20 cellular contexts compared by ENCODE assay signal in genomic region chr15:79779739-79780138, GRCh38.
DNase-seq lines count a peak whose midpoint lies in the region; ATAC-seq, FAIRE-seq and TF ChIP-seq lines count a peak whose summit lies in the region.
"Had no signal": no experiment of that assay in that cellular context is flagged by ENCODE, and none has a peak within 500 bp of the region (broad histone marks: within the 10 kb centered on the region; RNA-seq: fewer than 3 reads in every experiment).

No MANE protein-coding gene starts in this region.

- WGBS in trophoblast cell (ENCODE audit: extremely low coverage, insufficient coverage, insufficient read length), result no CpG with 5 or more reads among the region's 2 CpGs

- H3K79me1 ChIP-seq in trophoblast cell (ENCODE audit: low read length), result no peaks in the 10 kb centered on the region

- no peak overlapping the region for H3K4ac ChIP-seq in trophoblast cell (ENCODE audit: low read depth, low read length)

- no peaks in the 10 kb centered on the region for H3K79me2 ChIP-seq in trophoblast cell (ENCODE audit: control insufficient read depth, insufficient read depth, low read length, poor library complexity)

- H2BK5ac ChIP-seq in trophoblast cell (ENCODE audit: low read depth, low read length, poor library complexity), result no peak overlapping the region

- no peak overlapping the region for H2AFZ ChIP-seq in trophoblast cell (ENCODE audit: insufficient read depth, low read length, poor library complexity)
- H2AFZ ChIP-seq: PC-9 had no signal

- POLR2A ChIA-PET in activated CD4-positive, alpha-beta T cell treated with anti-CD3 and anti-CD28 coated beads for 36 hours (lab: Charles Lee), result no interaction called here
- POLR2A ChIA-PET in activated CD4-positive, alpha-beta memory T cell treated with anti-CD3 and anti-CD28 coated beads, Interleukin-2, amount 10 ng/mL, durations not matched to agents 7 days and 5 days (lab: Charles Lee), result interaction anchor here (0.6 to 1.2 kb wide), 2 partner anchors 77 to 281 kb away, joined by 3 read pairs; no protein-coding TSS in a partner anchor

- peaks cover 12% of the 10 kb centered on the region for H3K27me3 Mint-ChIP-seq in activated CD4-positive, alpha-beta T cell treated with anti-CD3 and anti-CD28 coated beads for 36 hours
- peaks cover 21% of the 10 kb centered on the region for H3K27me3 Mint-ChIP-seq in activated CD4-positive, alpha-beta memory T cell treated with anti-CD3 and anti-CD28 coated beads, Interleukin-2, amount 10 ng/mL, durations not matched to agents 7 days and 5 days

- H3K9me3 ChIP-seq in ascending aorta (peaks cover 6% of the 10 kb centered on the region in 2 donors), trophoblast cell (ENCODE audit: insufficient read depth, low read depth, low read length) (no peaks in the 10 kb centered on the region)
- H3K9me3 ChIP-seq: Caco-2, SJCRH30 had no signal

- H3K23ac ChIP-seq in trophoblast cell (ENCODE audit: low read length), result no peak overlapping the region

- no peak overlapping the region for H3K18ac ChIP-seq in trophoblast cell (ENCODE audit: low read length)

- no peak overlapping the region for H3K9ac ChIP-seq in trophoblast cell (ENCODE audit: low read length)

- no peak overlapping the region for H2BK12ac ChIP-seq in trophoblast cell (ENCODE audit: low read length)

- TF ChIP-seq CTCF in ascending aorta (IDR thresholded peaks at IDR 0.05), result no peak

- no peak overlapping the region for H3K27ac ChIP-seq in ascending aorta
- no peak overlapping the region for H3K27ac ChIP-seq in trophoblast cell (ENCODE audit: low read depth, low read length)
- H3K27ac ChIP-seq: heart right ventricle, PC-9, SJCRH30 had no signal

- no peak overlapping the region for H2AK5ac ChIP-seq in trophoblast cell (ENCODE audit: low read length)

- CTCF ChIA-PET in activated CD4-positive, alpha-beta T cell treated with anti-CD3 and anti-CD28 coated beads for 36 hours (lab: Charles Lee), result interaction anchor here (1.1 kb wide), 1 partner anchor 74 kb away, joined by 4 read pairs; no protein-coding TSS in a partner anchor
- CTCF ChIA-PET in activated CD4-positive, alpha-beta memory T cell treated with anti-CD3 and anti-CD28 coated beads, Interleukin-2, amount 10 ng/mL, durations not matched to agents 7 days and 5 days (lab: Charles Lee), result interaction anchor here (1.1 to 1.6 kb wide), 2 partner anchors 71 to 74 kb away, joined by 3 to 4 read pairs; no protein-coding TSS in a partner anchor

- H3K4me3 ChIP-seq in ascending aorta (no peak overlapping the region), trophoblast cell (ENCODE audit: low read depth, low read length) (no peak overlapping the region)
- H3K4me3 ChIP-seq: heart right ventricle, lung, PC-9, SJCRH30 had no signal

- no peak overlapping the region for H3K27ac Mint-ChIP-seq in activated CD4-positive, alpha-beta T cell treated with anti-CD3 and anti-CD28 coated beads for 36 hours
- H3K27ac Mint-ChIP-seq in activated CD4-positive, alpha-beta memory T cell treated with anti-CD3 and anti-CD28 coated beads, Interleukin-2, amount 10 ng/mL, durations not matched to agents 7 days and 5 days, result no peak overlapping the region
- H3K27ac Mint-ChIP-seq: activated B cell treated with CpG ODN at 0.5 μM for 24 hours; T-helper 1 cell treated with Interleukin-12 subunit alpha and Interleukin-12 subunit beta and Interleukin-4 antibody, amounts not matched to agents 30 μg/mL and 1 μg/mL, for 36 hours had no signal

- ATAC-seq in activated CD4-positive, alpha-beta T cell treated with anti-CD3 and anti-CD28 coated beads for 36 hours, result peak; percentile 78
- no peak for ATAC-seq in left cardiac atrium
- ATAC-seq: heart right ventricle had no signal

- peak; percentile 55 for DNase-seq in activated CD4-positive, alpha-beta T cell treated with anti-CD3 and anti-CD28 coated beads for 36 hours
- DNase-seq in activated CD4-positive, alpha-beta T cell treated with anti-CD3 and anti-CD28 coated beads for 1 hour, result no peak
- DNase-seq in GM12892 (ENCODE audit: insufficient read length) (no peak), left cardiac atrium (no peak), ascending aorta (ENCODE audit: low spot score in 2 of 2) (no peak), trophoblast cell (no peak)
- peak; percentile 54 for DNase-seq in activated CD4-positive, alpha-beta memory T cell treated with anti-CD3 and anti-CD28 coated beads, Interleukin-2, amount 10 ng/mL, durations not matched to agents 7 days and 5 days
- DNase-seq in stimulated activated CD4-positive, alpha-beta T cell treated with anti-CD3 and anti-CD28 coated beads, Interleukin-4, amount 100 ng/mL, for 24 hours, result peak; percentile 4
- DNase-seq: 8988T, activated B cell treated with CpG ODN at 0.5 μM for 24 hours, Caco-2, cortex of kidney, heart right ventricle, NCI-H1694, PC-9, SJCRH30 had no signal

- no peaks in the 10 kb centered on the region for H3K4me1 Mint-ChIP-seq in activated CD4-positive, alpha-beta T cell treated with anti-CD3 and anti-CD28 coated beads for 36 hours
- H3K4me1 Mint-ChIP-seq in activated CD4-positive, alpha-beta memory T cell treated with anti-CD3 and anti-CD28 coated beads, Interleukin-2, amount 10 ng/mL, durations not matched to agents 7 days and 5 days, result peaks cover 10% of the 10 kb centered on the region
- H3K4me1 Mint-ChIP-seq: activated B cell treated with CpG ODN at 0.5 μM for 24 hours had no signal

- FAIRE-seq in GM12892 (lab: Jason Lieb, UNC), result peak; percentile 88
- FAIRE-seq: bronchial epithelial cell, H54 had no signal

- H3K36me3 ChIP-seq in ascending aorta, result no peaks in the 10 kb centered on the region
- H3K36me3 ChIP-seq in trophoblast cell (ENCODE audit: control insufficient read depth in 1 of 2, insufficient read depth in 2 of 2, low read length in 2 of 2), result no peaks in the 10 kb centered on the region
- H3K36me3 ChIP-seq: heart right ventricle, SJCRH30 had no signal

- H4K12ac ChIP-seq in trophoblast cell (ENCODE audit: low read depth, low read length), result no peak overlapping the region

- no peak overlapping the region for H4K91ac ChIP-seq in trophoblast cell (ENCODE audit: low read depth, low read length)

- H3K4me1 ChIP-seq in ascending aorta, result no peaks in the 10 kb centered on the region
- H3K4me1 ChIP-seq in trophoblast cell (ENCODE audit: control insufficient read depth in 1 of 2, insufficient read depth in 2 of 2, low read length in 2 of 2), result no peaks in the 10 kb centered on the region
- H3K4me1 ChIP-seq: Caco-2, heart right ventricle, SJCRH30 had no signal

- peaks cover 9% of the 10 kb centered on the region for H3K36me3 Mint-ChIP-seq in activated CD4-positive, alpha-beta T cell treated with anti-CD3 and anti-CD28 coated beads for 36 hours (ENCODE audit: low read depth)
- peaks cover 5% of the 10 kb centered on the region for H3K36me3 Mint-ChIP-seq in activated CD4-positive, alpha-beta memory T cell treated with anti-CD3 and anti-CD28 coated beads, Interleukin-2, amount 10 ng/mL, durations not matched to agents 7 days and 5 days (ENCODE audit: low read depth)

- peaks cover 13% of the 10 kb centered on the region for H3K9me3 Mint-ChIP-seq in activated CD4-positive, alpha-beta T cell treated with anti-CD3 and anti-CD28 coated beads for 36 hours (ENCODE audit: low read depth)
- peaks cover 16% of the 10 kb centered on the region for H3K9me3 Mint-ChIP-seq in activated CD4-positive, alpha-beta memory T cell treated with anti-CD3 and anti-CD28 coated beads, Interleukin-2, amount 10 ng/mL, durations not matched to agents 7 days and 5 days

- H2BK120ac ChIP-seq in trophoblast cell (ENCODE audit: insufficient read depth, low read length, poor library complexity), result no peak overlapping the region

- H3K14ac ChIP-seq in trophoblast cell (ENCODE audit: low read length), result no peak overlapping the region

- intact Hi-C loops in activated CD4-positive, alpha-beta T cell treated with anti-CD3 and anti-CD28 coated beads for 36 hours (cut with DNase I, micrococcal nuclease), result no loop called here
- intact Hi-C loops in left cardiac atrium (cut with DNase I), result no loop called here
- intact Hi-C loops in ascending aorta (cut with DNase I), result no loop called here

- no peak for TF ChIP-seq POLR2A in GM12892 (IDR thresholded peaks at IDR 0.05; ENCODE audit: low read depth, low read length)

- H3K4me3 Mint-ChIP-seq in activated CD4-positive, alpha-beta T cell treated with anti-CD3 and anti-CD28 coated beads for 36 hours, result no peak overlapping the region
- H3K4me3 Mint-ChIP-seq in activated CD4-positive, alpha-beta memory T cell treated with anti-CD3 and anti-CD28 coated beads, Interleukin-2, amount 10 ng/mL, durations not matched to agents 7 days and 5 days, result no peak overlapping the region
- H3K4me3 Mint-ChIP-seq: activated B cell treated with CpG ODN at 0.5 μM for 24 hours; T-helper 1 cell treated with Interleukin-12 subunit alpha and Interleukin-12 subunit beta and Interleukin-4 antibody, amounts not matched to agents 30 μg/mL and 1 μg/mL, for 36 hours had no signal

- no peak overlapping the region for H3K4me2 ChIP-seq in trophoblast cell (ENCODE audit: low read length)
- H3K4me2 ChIP-seq: PC-9 had no signal

- H3K27me3 ChIP-seq in ascending aorta (no peaks in the 10 kb centered on the region), trophoblast cell (ENCODE audit: insufficient read depth, low read length) (no peaks in the 10 kb centered on the region)
- H3K27me3 ChIP-seq: heart right ventricle, SJCRH30 had no signal

- no peak overlapping the region for H4K8ac ChIP-seq in trophoblast cell (ENCODE audit: low read depth, low read length)

Comparison
In these comparisons a context has a peak if more than half of its experiments do, and no peak if none do; other contexts are left out.
1. DNase-seq: peak in activated CD4-positive, alpha-beta T cell treated with anti-CD3 and anti-CD28 coated beads for 36 hours (single experiment), activated CD4-positive, alpha-beta memory T cell treated with anti-CD3 and anti-CD28 coated beads, Interleukin-2, amount 10 ng/mL, durations not matched to agents 7 days and 5 days (single experiment) and stimulated activated CD4-positive, alpha-beta T cell treated with anti-CD3 and anti-CD28 coated beads, Interleukin-4, amount 100 ng/mL, for 24 hours (single experiment); none in activated CD4-positive, alpha-beta T cell treated with anti-CD3 and anti-CD28 coated beads for 1 hour (single experiment), GM12892 (single experiment), left cardiac atrium (single experiment), ascending aorta (0 of 2) and trophoblast cell (0 of 2).